24 cellular contexts compared by ENCODE assay signal in the genomic region with DNA sequence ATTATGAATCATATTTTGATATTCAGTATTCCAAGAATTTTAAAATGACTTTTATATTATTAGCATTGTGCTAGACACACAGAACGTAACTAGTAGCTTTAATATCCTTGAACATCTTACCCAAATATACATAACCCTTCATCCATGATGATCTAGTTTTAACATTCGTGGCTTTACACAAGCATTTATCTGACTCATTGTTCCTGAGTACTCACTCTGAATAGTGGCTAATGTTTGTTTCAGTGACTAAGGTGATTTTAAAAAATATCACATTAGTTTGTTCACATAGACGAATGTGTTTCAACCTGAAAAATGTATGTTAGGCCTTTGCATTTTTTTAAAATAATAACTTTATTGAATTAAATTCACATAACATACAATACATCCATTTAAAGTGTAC.
"Had no signal": no experiment of that assay in that cellular context is flagged by ENCODE, and none has a peak within 500 bp of the region (broad histone marks: within the 10 kb centered on the region; RNA-seq: fewer than 3 reads in every experiment).

No MANE protein-coding gene starts in this region.

- H3K36me3 Mint-ChIP-seq: activated naive CD4-positive, alpha-beta T cell treated with anti-CD3 and anti-CD28 coated beads, Interleukin-2, amount 50 U/mL, for 24 hours; immature natural killer cell; memory B cell had no signal

- H3K27me3 ChIP-seq: brain microvascular endothelial cell, dorsolateral prefrontal cortex, esophagus squamous epithelium, neutrophil, ovary, upper lobe of left lung had no signal

- H3K4me3 ChIP-seq: dorsolateral prefrontal cortex, esophagus squamous epithelium, ovary, prostate gland, upper lobe of left lung had no signal

- H3K27ac Mint-ChIP-seq: activated CD8-positive, alpha-beta T cell treated with anti-CD3 and anti-CD28 coated beads, Interleukin-2, amount 10 ng/mL, durations not matched to agents 7 days and 5 days; activated naive CD4-positive, alpha-beta T cell treated with anti-CD3 and anti-CD28 coated beads, Interleukin-2, amount 50 U/mL, for 24 hours; effector memory CD8-positive, alpha-beta T cell; immature natural killer cell; memory B cell; nephron had no signal

- H3K36me3 ChIP-seq: brain microvascular endothelial cell, esophagus squamous epithelium, neutrophil, ovary, prostate gland, upper lobe of left lung, WERI-Rb-1 had no signal

- H3K4me1 ChIP-seq: esophagus squamous epithelium, prostate gland, upper lobe of left lung had no signal

- H3K9me3 ChIP-seq: esophagus squamous epithelium, neutrophil, ovary, prostate gland, upper lobe of left lung had no signal

- DNase-seq: activated CD4-positive, alpha-beta T cell treated with anti-CD3 and anti-CD28 coated beads for 1 hour; activated CD4-positive, alpha-beta T cell treated with anti-CD3 and anti-CD28 coated beads, Interleukin-2, amount 50 U/mL, for 1 hour; activated CD8-positive, alpha-beta T cell treated with anti-CD3 and anti-CD28 coated beads, Interleukin-2, amount 10 ng/mL, durations not matched to agents 7 days and 5 days; activated gamma-delta T cell treated with Interleukin-2 at 50 U/mL for 16 hours; activated T-cell treated with anti-CD3 and anti-CD28 coated beads, Interleukin-2, amount 50 U/mL, for 1 hour; anterior cingulate cortex; brain microvascular endothelial cell; central memory CD4-positive, alpha-beta T cell; dorsolateral prefrontal cortex; effector memory CD8-positive, alpha-beta T cell; esophagus squamous epithelium; immature natural killer cell; left ventricle myocardium superior; ovary; right cardiac atrium; stimulated activated CD4-positive, alpha-beta T cell treated with anti-CD3 and anti-CD28 coated beads, Interleukin-4, amount 100 ng/mL, for 24 hours; stimulated activated naive CD8-positive, alpha-beta T cell treated with anti-CD3 and anti-CD28 coated beads, Interleukin-15, Interleukin-2, amounts not matched to agents 100 U/mL and 50 U/mL, for 24 hours; upper lobe of left lung; WERI-Rb-1 had no signal

- H3K27me3 Mint-ChIP-seq: activated naive CD4-positive, alpha-beta T cell treated with anti-CD3 and anti-CD28 coated beads, Interleukin-2, amount 50 U/mL, for 24 hours; effector memory CD8-positive, alpha-beta T cell; memory B cell had no signal

- H3K4me3 Mint-ChIP-seq: activated CD8-positive, alpha-beta T cell treated with anti-CD3 and anti-CD28 coated beads, Interleukin-2, amount 10 ng/mL, durations not matched to agents 7 days and 5 days; activated naive CD4-positive, alpha-beta T cell treated with anti-CD3 and anti-CD28 coated beads, Interleukin-2, amount 50 U/mL, for 24 hours; effector memory CD8-positive, alpha-beta T cell; immature natural killer cell; memory B cell; nephron had no signal

- H3K27ac ChIP-seq: brain microvascular endothelial cell, dorsolateral prefrontal cortex, esophagus squamous epithelium, neutrophil, ovary, prostate gland, upper lobe of left lung, WERI-Rb-1 had no signal

- H3K4me1 Mint-ChIP-seq: activated naive CD4-positive, alpha-beta T cell treated with anti-CD3 and anti-CD28 coated beads, Interleukin-2, amount 50 U/mL, for 24 hours; immature natural killer cell; memory B cell; nephron had no signal
